In genomic region chr12:67593041-67593870, GRCh38 we compare ENCODE assay signal across 8 cellular contexts. TPM values are rescaled to one million over a fixed set of nuclear protein-coding genes. Genes with fewer than 3 reads are reported as not detected.
DNase-seq lines count a peak whose midpoint lies in the region; ATAC-seq lines count a peak whose summit lies in the region.

No MANE protein-coding gene starts in this region.

- H3K4me1 Mint-ChIP-seq in activated CD8-positive, alpha-beta memory T cell treated with anti-CD3 and anti-CD28 coated beads, Interleukin-2, amount 10 ng/mL, durations not matched to agents 7 days and 5 days, result peaks cover 34% of the 10 kb centered on the region
- peaks cover 28% of the 10 kb centered on the region for H3K4me1 Mint-ChIP-seq in stimulated activated memory B cell treated with anti-CD40 and anti-IgM and Interleukin-4, amounts not matched to agents 10 μg/mL and 1 μg/mL and 100 μg/mL, for 72 hours

- H3K9me3 Mint-ChIP-seq in activated CD8-positive, alpha-beta memory T cell treated with anti-CD3 and anti-CD28 coated beads, Interleukin-2, amount 10 ng/mL, durations not matched to agents 7 days and 5 days (ENCODE audit: low read depth), result no peaks in the 10 kb centered on the region
- H3K9me3 Mint-ChIP-seq in stimulated activated memory B cell treated with anti-CD40 and anti-IgM and Interleukin-4, amounts not matched to agents 10 μg/mL and 1 μg/mL and 100 μg/mL, for 72 hours, result peaks cover 6% of the 10 kb centered on the region

- peak overlapping the region; percentile 65 for H3K27ac ChIP-seq in epithelial cell of prostate

- CTCF ChIA-PET in activated CD8-positive, alpha-beta memory T cell treated with anti-CD3 and anti-CD28 coated beads, Interleukin-2, amount 10 ng/mL, durations not matched to agents 7 days and 5 days (lab: Charles Lee), result interaction anchor here (0.7 to 3.5 kb wide), 7 partner anchors 12 to 56 kb away, joined by 3 to 10 read pairs (median 4); partner anchors contain the start of gene DYRK2

- H3K27ac Mint-ChIP-seq in activated CD8-positive, alpha-beta memory T cell treated with anti-CD3 and anti-CD28 coated beads, Interleukin-2, amount 10 ng/mL, durations not matched to agents 7 days and 5 days, result peak overlapping the region; percentile 85
- H3K27ac Mint-ChIP-seq in stimulated activated memory B cell treated with anti-CD40 and anti-IgM and Interleukin-4, amounts not matched to agents 10 μg/mL and 1 μg/mL and 100 μg/mL, for 72 hours, result peak overlapping the region; percentile 77

- DNase-seq in activated CD8-positive, alpha-beta memory T cell treated with anti-CD3 and anti-CD28 coated beads, Interleukin-2, amount 10 ng/mL, durations not matched to agents 7 days and 5 days, result no peak
- no peak for DNase-seq in activated CD8-positive, alpha-beta memory T cell treated with anti-CD3 and anti-CD28 coated beads, Interleukin-2, amount 50 U/mL, for 4 hours
- DNase-seq in NCI-H2029 (lab: John Stamatoyannopoulos, UW) (peak; percentile 42), epithelial cell of prostate (ENCODE audit: low read depth, low spot score) (peak; percentile 86)
- DNase-seq in NK-92 treated with Interleukin-12 subunit alpha and Interleukin-12 subunit beta, amount 100 ng/mL, for 24 hours (lab: John Stamatoyannopoulos, UW), result no peak

- peak overlapping the region; percentile 20 for H3K4me3 Mint-ChIP-seq in activated CD8-positive, alpha-beta memory T cell treated with anti-CD3 and anti-CD28 coated beads, Interleukin-2, amount 10 ng/mL, durations not matched to agents 7 days and 5 days
- no peak overlapping the region for H3K4me3 Mint-ChIP-seq in stimulated activated memory B cell treated with anti-CD40 and anti-IgM and Interleukin-4, amounts not matched to agents 10 μg/mL and 1 μg/mL and 100 μg/mL, for 72 hours

- H3K36me3 Mint-ChIP-seq in activated CD8-positive, alpha-beta memory T cell treated with anti-CD3 and anti-CD28 coated beads, Interleukin-2, amount 10 ng/mL, durations not matched to agents 7 days and 5 days, result peaks cover 8% of the 10 kb centered on the region
- no peaks in the 10 kb centered on the region for H3K36me3 Mint-ChIP-seq in stimulated activated memory B cell treated with anti-CD40 and anti-IgM and Interleukin-4, amounts not matched to agents 10 μg/mL and 1 μg/mL and 100 μg/mL, for 72 hours

- H3K27me3 Mint-ChIP-seq in activated CD8-positive, alpha-beta memory T cell treated with anti-CD3 and anti-CD28 coated beads, Interleukin-2, amount 10 ng/mL, durations not matched to agents 7 days and 5 days, result no peaks in the 10 kb centered on the region
- H3K27me3 Mint-ChIP-seq in stimulated activated memory B cell treated with anti-CD40 and anti-IgM and Interleukin-4, amounts not matched to agents 10 μg/mL and 1 μg/mL and 100 μg/mL, for 72 hours, result no peaks in the 10 kb centered on the region

- ATAC-seq in activated CD8-positive, alpha-beta memory T cell treated with anti-CD3 and anti-CD28 coated beads, Interleukin-2, amount 10 ng/mL, durations not matched to agents 7 days and 5 days, result peak; percentile 40
- ATAC-seq in stimulated activated memory B cell treated with anti-CD40 and anti-IgM and Interleukin-4, amounts not matched to agents 10 μg/mL and 1 μg/mL and 100 μg/mL, for 72 hours, result no peak
- ATAC-seq in GM18858 (IDR thresholded peaks at IDR 0.05; ENCODE audit: unreplicated experiment), result no peak
- no peak for ATAC-seq in GM21529 (IDR thresholded peaks at IDR 0.05; ENCODE audit: unreplicated experiment)

RNA-seq across cellular contexts. Expression of gene DYRK2, which starts 55.3 kb away (rescaled TPM):
- 10 to 100 TPM; 27.7 to 46.6 TPM for total RNA-seq in activated CD8-positive, alpha-beta memory T cell treated with anti-CD3 and anti-CD28 coated beads, Interleukin-2, amount 10 ng/mL, durations not matched to agents 7 days and 5 days

Comparison
In these comparisons a context has a peak if more than half of its experiments do, and no peak if none do; other contexts are left out.
1. DNase-seq: peak in NCI-H2029 (single experiment) and epithelial cell of prostate (single experiment); none in activated CD8-positive, alpha-beta memory T cell treated with anti-CD3 and anti-CD28 coated beads, Interleukin-2, amount 10 ng/mL, durations not matched to agents 7 days and 5 days (single experiment), activated CD8-positive, alpha-beta memory T cell treated with anti-CD3 and anti-CD28 coated beads, Interleukin-2, amount 50 U/mL, for 4 hours (single experiment) and NK-92 treated with Interleukin-12 subunit alpha and Interleukin-12 subunit beta, amount 100 ng/mL, for 24 hours (single experiment).